17 cellular contexts compared by ENCODE assay signal in the genomic region with DNA sequence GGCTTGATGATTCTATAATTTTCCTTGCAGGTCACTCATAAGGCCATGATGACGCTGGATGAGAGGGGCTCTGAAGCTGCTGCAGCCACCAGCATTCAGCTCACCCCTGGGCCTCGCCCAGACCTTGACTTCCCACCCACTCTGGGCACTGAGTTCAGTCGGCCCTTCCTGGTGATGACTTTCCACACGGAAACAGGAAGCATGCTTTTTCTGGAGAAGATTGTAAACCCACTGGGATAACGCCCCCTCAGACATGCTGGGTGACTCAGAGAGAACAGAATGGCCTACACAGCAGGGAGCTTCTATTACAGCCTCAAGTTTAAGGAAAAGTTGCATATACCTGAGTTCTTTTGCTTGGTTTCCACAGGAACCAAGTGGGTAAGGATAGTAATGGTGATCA. TPM values are rescaled to one million over a fixed set of nuclear protein-coding genes. Genes with fewer than 3 reads are reported as not detected.
DNase-seq lines count a peak whose midpoint lies in the region; ATAC-seq, FAIRE-seq and TF ChIP-seq lines count a peak whose summit lies in the region.
"Had no signal": no experiment of that assay in that cellular context is flagged by ENCODE, and none has a peak within 500 bp of the region (broad histone marks: within the 10 kb centered on the region; RNA-seq: fewer than 3 reads in every experiment).

No MANE protein-coding gene starts in this region.

- no peak for TF ChIP-seq POLR2A in Peyer's patch (IDR thresholded peaks at IDR 0.05)

- no peaks in the 10 kb centered on the region for H3K79me2 ChIP-seq in OCI-LY7 (ENCODE audit: insufficient read depth, low read depth, low read length)

- peak; percentile 4 for DNase-seq in A172 (ENCODE audit: low spot score)
- DNase-seq in HT1080 (ENCODE audit: low read depth), result peak; percentile 63
- DNase-seq in dedifferentiated amniotic fluid mesenchymal stem cell (ENCODE audit: extremely low spot score), result peak; percentile 30
- no peak for DNase-seq in mucosa of descending colon
- no peak for DNase-seq in NCI-H1092 treated with DMSO at 0.1 percent for 48 hours (lab: John Stamatoyannopoulos, UW)
- DNase-seq in OCI-LY7 (ENCODE audit: low spot score), result no peak
- no peak for DNase-seq in small intestine
- DNase-seq in Peyer's patch, result no peak
- DNase-seq: ACHN; activated CD8-positive, alpha-beta T cell treated with anti-CD3 and anti-CD28 coated beads, Interleukin-2, amount 10 ng/mL, durations not matched to agents 7 days and 5 days; activated gamma-delta T cell treated with Interleukin-2 at 50 U/mL for 16 hours; effector memory CD8-positive, alpha-beta T cell; NCI-H345; SK-N-SH had no signal

- peaks cover 8% of the 10 kb centered on the region for H3K9me3 ChIP-seq in mucosa of descending colon
- no peaks in the 10 kb centered on the region for H3K9me3 ChIP-seq in OCI-LY7 (ENCODE audit: low read length)
- H3K9me3 ChIP-seq in small intestine (ENCODE audit: control insufficient read depth, low read depth), result no peaks in the 10 kb centered on the region
- H3K9me3 ChIP-seq in Peyer's patch, result peaks cover 0 to 11% (median 4%) of the 10 kb centered on the region in 4 donors
- H3K9me3 ChIP-seq: SK-N-SH had no signal

- H3K27me3 ChIP-seq in small intestine (ENCODE audit: control insufficient read depth in 2 of 2, insufficient read depth in 2 of 2, low read length in 2 of 2) (no peaks in the 10 kb centered on the region), Peyer's patch (no peaks in the 10 kb centered on the region)

- POLR2A ChIA-PET in OCI-LY7 (lab: Charles Lee), result no interaction called here

- H3K9me2 ChIP-seq in OCI-LY7 (ENCODE audit: insufficient read depth, low read length), result no peaks in the 10 kb centered on the region
- H3K9me2 ChIP-seq: SK-N-SH had no signal

- H4K20me1 ChIP-seq in OCI-LY7 (ENCODE audit: insufficient read depth, low read length), result no peaks in the 10 kb centered on the region

- CTCF ChIA-PET in OCI-LY7 (lab: Charles Lee; ENCODE audit: unreplicated experiment), result no interaction called here

- ATAC-seq in mucosa of descending colon, result peak; percentile 31
- ATAC-seq: activated CD8-positive, alpha-beta T cell treated with anti-CD3 and anti-CD28 coated beads, Interleukin-2, amount 10 ng/mL, durations not matched to agents 7 days and 5 days; effector memory CD8-positive, alpha-beta T cell had no signal

- intact Hi-C loops in mucosa of descending colon (cut with DNase I, micrococcal nuclease), result no loop called here
- intact Hi-C loops in OCI-LY7 (cut with micrococcal nuclease; ENCODE audit: unreplicated experiment), result no loop called here

- H3K4me3 ChIP-seq in mucosa of descending colon (no peak overlapping the region), OCI-LY7 (ENCODE audit: low read depth, low read length, poor library complexity, severe bottlenecking) (no peak overlapping the region), small intestine (ENCODE audit: low read depth in 1 of 2, low read length in 2 of 2) (no peak overlapping the region), Peyer's patch (no peak overlapping the region)

- H3K4me1 ChIP-seq in mucosa of descending colon (ENCODE audit: low read depth), result no peaks in the 10 kb centered on the region
- no peaks in the 10 kb centered on the region for H3K4me1 ChIP-seq in OCI-LY7 (ENCODE audit: insufficient read depth, low read length, poor library complexity, severe bottlenecking)
- H3K4me1 ChIP-seq in small intestine (ENCODE audit: control insufficient read depth in 2 of 2, insufficient read depth in 1 of 2, low read depth in 1 of 2, low read length in 1 of 2), result no peaks in the 10 kb centered on the region
- H3K4me1 ChIP-seq in Peyer's patch, result no peaks in the 10 kb centered on the region

- TF ChIP-seq CTCF in mucosa of descending colon (IDR thresholded peaks at IDR 0.05) (no peak), OCI-LY7 (conservative IDR thresholded peaks at IDR 0.05; ENCODE audit: low read length) (no peak), Peyer's patch (IDR thresholded peaks at IDR 0.05) (no peak)

- no peak overlapping the region for H3K4me2 ChIP-seq in OCI-LY7 (ENCODE audit: low read length)
- H3K4me2 ChIP-seq: SK-N-SH had no signal

- 38 to 49% (median 45%) methylated on average over 5 of the region's 5 CpGs for WGBS in small intestine, 3 donors

- no peak overlapping the region for H2AFZ ChIP-seq in OCI-LY7 (ENCODE audit: low read length)

- BruUV-seq in OCI-LY7 (replicated peaks; lab: Mats Ljungman, UMichigan), result no TSS peak

- no peak for FAIRE-seq in small intestine (lab: Jason Lieb, UNC)
- FAIRE-seq: D721Med, TTC549, urothelium cell line had no signal

- H3K27ac ChIP-seq in OCI-LY7 (ENCODE audit: low read depth, low read length, poor library complexity, severe bottlenecking) (no peak overlapping the region), small intestine (ENCODE audit: low read depth in 1 of 2, low read length in 1 of 2) (no peak overlapping the region), Peyer's patch (no peak overlapping the region)

- H3K36me3 ChIP-seq in mucosa of descending colon (ENCODE audit: low read depth) (no peaks in the 10 kb centered on the region), OCI-LY7 (ENCODE audit: insufficient read depth, low read length) (no peaks in the 10 kb centered on the region), small intestine (ENCODE audit: control insufficient read depth in 2 of 2, insufficient read depth in 2 of 2, low read length in 2 of 2) (no peaks in the 10 kb centered on the region), Peyer's patch (no peaks in the 10 kb centered on the region)

RNA-seq across cellular contexts. Expression of a gene that starts 34.3 kb away (rescaled TPM):
- total RNA-seq in A172 (2014; rRNA removed; shearing (Covaris generic)), result not detected in 2 replicates
- not detected in 2 replicates for total RNA-seq in HT1080 (2014; rRNA removed; shearing (Covaris generic))
- polyA plus RNA-seq in HT1080 (2015; cell fraction: cytosol; rRNA removed), result 0.19 TPM in 1 of 2 replicates, not detected in the other
- 0.26 TPM in 1 of 2 replicates, not detected in the other for polyA plus RNA-seq in HT1080 (2015; cell fraction: nucleus; rRNA removed)
- total RNA-seq in mucosa of descending colon (10 to 100 TPM in 2 of 3 donors, 1 to 10 TPM in 1; 3.1 to 43.9 (median 41.3) TPM), OCI-LY7 (2022) (not detected in 2 replicates), Peyer's patch (10 to 100 TPM; 25.9 to 61.8 (median 34.5) TPM)
- not detected in 2 replicates for total RNA-seq in OCI-LY7 (2014; rRNA removed; shearing (Covaris generic))
- polyA plus RNA-seq in small intestine, result 100 to 1,000 TPM in 1 of 3 donors, 1 to 10 TPM in 2; 3.4 to 178 (median 6.8) TPM
- total RNA-seq: activated CD8-positive, alpha-beta T cell treated with anti-CD3 and anti-CD28 coated beads, Interleukin-2, amount 10 ng/mL, durations not matched to agents 7 days and 5 days had no signal

Comparison
In these comparisons a context has a peak if more than half of its experiments do, and no peak if none do; other contexts are left out.
1. DNase-seq: peak in A172 (single experiment), HT1080 (single experiment) and dedifferentiated amniotic fluid mesenchymal stem cell (single experiment); none in mucosa of descending colon (0 of 3), NCI-H1092 treated with DMSO at 0.1 percent for 48 hours (single experiment), OCI-LY7 (single experiment), small intestine (single experiment) and Peyer's patch (0 of 3).